Comparison of ENCODE assay signal across 10 cellular contexts in genomic region chr9:126375386-126375785, GRCh38. TPM values are rescaled to one million over a fixed set of nuclear protein-coding genes. Genes with fewer than 3 reads are reported as not detected.
DNase-seq lines count a peak whose midpoint lies in the region; ATAC-seq, FAIRE-seq and TF ChIP-seq lines count a peak whose summit lies in the region.
"Had no signal": no experiment of that assay in that cellular context is flagged by ENCODE, and none has a peak within 500 bp of the region (broad histone marks: within the 10 kb centered on the region; RNA-seq: fewer than 3 reads in every experiment).

No MANE protein-coding gene starts in this region.

- peak overlapping the region; percentile 34 for H3K4me3 Mint-ChIP-seq in activated naive CD8-positive, alpha-beta T cell
- no peak overlapping the region for H3K4me3 Mint-ChIP-seq in activated naive CD8-positive, alpha-beta T cell treated with anti-CD3 and anti-CD28 coated beads, Interleukin-2, amount 50 U/mL, for 24 hours

- POLR2A ChIA-PET in HepG2 (lab: Yijun Ruan, JAX) = interaction anchor here (2.1 to 7.7 kb wide), 4 partner anchors 11 to 49 kb away, joined by 5 to 101 read pairs (median 28); partner anchors contain the start of gene MVB12B

- in situ Hi-C loops in HepG2 (cut with HindIII; ENCODE audit: extremely low pct_ligation_motif_present, low pct_unique_long_range_greater_than_20kb) = no loop called here

- H3K79me2 ChIP-seq in HepG2 (ENCODE audit: insufficient read depth, low read length) = peaks cover 32% of the 10 kb centered on the region

- no peaks in the 10 kb centered on the region for H4K20me1 ChIP-seq in HepG2 (ENCODE audit: insufficient read depth, low read length)

- peaks cover 97% of the 10 kb centered on the region for H3K4me1 ChIP-seq in HepG2 (ENCODE audit: insufficient read depth, low read length)
- H3K4me1 ChIP-seq in upper lobe of right lung = peaks cover 44% of the 10 kb centered on the region

- no peaks in the 10 kb centered on the region for H3K9me3 ChIP-seq in HepG2 (ENCODE audit: low read length)
- no peaks in the 10 kb centered on the region for H3K9me3 ChIP-seq in upper lobe of right lung

- H3K36me3 Mint-ChIP-seq in activated naive CD8-positive, alpha-beta T cell = no peaks in the 10 kb centered on the region
- peaks cover 3% of the 10 kb centered on the region for H3K36me3 Mint-ChIP-seq in activated naive CD8-positive, alpha-beta T cell treated with anti-CD3 and anti-CD28 coated beads, Interleukin-2, amount 50 U/mL, for 24 hours (ENCODE audit: low read depth)

- H3K4me2 ChIP-seq in HepG2 (ENCODE audit: low read depth, low read length) = peak overlapping the region; percentile 84

- H2AFZ ChIP-seq in HepG2 (ENCODE audit: low read length) = no peak overlapping the region

- TF ChIP-seq RAD21 in HepG2 (CRISPR knock-in tag; IDR thresholded peaks at IDR 0.05) = no peak

- TF ChIP-seq POLR2A in HepG2 (IDR thresholded peaks at IDR 0.05; ENCODE audit: insufficient read depth in 1 of 2, low read depth in 2 of 2, low read length in 2 of 2) = no peak

- DNase-seq in activated naive CD8-positive, alpha-beta T cell treated with anti-CD3 and anti-CD28 coated beads, Interleukin-2, amount 50 U/mL, for 24 hours = no peak
- DNase-seq in HepG2 (ENCODE audit: low spot score) (peak; percentile 20), upper lobe of right lung (no peak), HuH-7 (ENCODE audit: low spot score) (no peak)
- DNase-seq: activated CD8-positive, alpha-beta memory T cell treated with anti-CD3 and anti-CD28 coated beads, Interleukin-2, amount 50 U/mL, for 48 hours; NCI-H1694 had no signal

- no peak overlapping the region for H3K27ac Mint-ChIP-seq in activated naive CD8-positive, alpha-beta T cell
- H3K27ac Mint-ChIP-seq in activated naive CD8-positive, alpha-beta T cell treated with anti-CD3 and anti-CD28 coated beads, Interleukin-2, amount 50 U/mL, for 24 hours = no peak overlapping the region

- CTCF ChIA-PET in HepG2 (lab: Yijun Ruan, JAX; ENCODE audit: low intra/inter-chr PET ratio, low total read pairs) = no interaction called here

- TF ChIP-seq EP300 in HepG2 (IDR thresholded peaks at IDR 0.05; ENCODE audit: low read depth in 2 of 2, low read length in 2 of 2) (no peak), HepG2 (CRISPR knock-in tag; IDR thresholded peaks at IDR 0.05; ENCODE audit: borderline replicate concordance) (no peak)

- peaks cover 33% of the 10 kb centered on the region for H3K4me1 Mint-ChIP-seq in activated naive CD8-positive, alpha-beta T cell (ENCODE audit: low read depth)
- peaks cover 19% of the 10 kb centered on the region for H3K4me1 Mint-ChIP-seq in activated naive CD8-positive, alpha-beta T cell treated with anti-CD3 and anti-CD28 coated beads, Interleukin-2, amount 50 U/mL, for 24 hours

- TF ChIP-seq CTCF in HepG2 (CRISPR knock-in tag; IDR thresholded peaks at IDR 0.05) = no peak
- no peak for TF ChIP-seq CTCF in upper lobe of right lung (IDR thresholded peaks at IDR 0.05)

- WGBS in HepG2 (ENCODE audit: low lambda C conversion rate) = 8% methylated on average over 7 of the region's 7 CpGs

- ATAC-seq in activated naive CD8-positive, alpha-beta T cell treated with anti-CD3 and anti-CD28 coated beads, Interleukin-2, amount 50 U/mL, for 24 hours = no peak
- no peak for ATAC-seq in HepG2
- ATAC-seq in upper lobe of right lung = peak; percentile 57
- no peak for ATAC-seq in HG02763 (IDR thresholded peaks at IDR 0.05; ENCODE audit: unreplicated experiment)
- ATAC-seq in HG03108 (IDR thresholded peaks at IDR 0.05; ENCODE audit: unreplicated experiment) = no peak

- peak overlapping the region; percentile 81 for H3K27ac ChIP-seq in angular gyrus (ENCODE audit: low read depth, low read length)
- peak overlapping the region; percentile 86 for H3K27ac ChIP-seq in HepG2 (ENCODE audit: extremely low read length, insufficient read depth, low read length)
- H3K27ac ChIP-seq in upper lobe of right lung = peak overlapping the region; percentile 67

- no peak for FAIRE-seq in HepG2 (lab: Jason Lieb, UNC)

- peak overlapping the region; percentile 64 for H3K9ac ChIP-seq in HepG2 (ENCODE audit: insufficient read depth, low read depth, low read length)

- H3K4me3 ChIP-seq in HepG2 (replicated peaks in 1 of 3; ENCODE audit: insufficient read depth in 1 of 3, low read depth in 2 of 3, low read length in 3 of 3) = peak overlapping the region; percentile 39 to 65 (median 46)
- no peak overlapping the region for H3K4me3 ChIP-seq in upper lobe of right lung

- no TSS peak for BruUV-seq in HepG2 (replicated peaks; lab: Mats Ljungman, UMichigan)

- intact Hi-C loops in HepG2 (cut with micrococcal nuclease; ENCODE audit: unreplicated experiment) = no loop called here
- intact Hi-C loops in upper lobe of right lung (cut with DNase I) = no loop called here

- H3K27me3 Mint-ChIP-seq in activated naive CD8-positive, alpha-beta T cell = no peaks in the 10 kb centered on the region
- no peaks in the 10 kb centered on the region for H3K27me3 Mint-ChIP-seq in activated naive CD8-positive, alpha-beta T cell treated with anti-CD3 and anti-CD28 coated beads, Interleukin-2, amount 50 U/mL, for 24 hours

- H3K36me3 ChIP-seq in HepG2 (replicated peaks in 1 of 2; ENCODE audit: control insufficient read depth in 1 of 2, insufficient read depth in 2 of 2, low read length in 2 of 2) (no peaks in the 10 kb centered on the region; a peak in 1 of 5 replicates), upper lobe of right lung (no peaks in the 10 kb centered on the region)

- H3K27me3 ChIP-seq in HepG2 (ENCODE audit: control insufficient read depth in 1 of 2, insufficient read depth in 2 of 2, low read length in 2 of 2) (no peaks in the 10 kb centered on the region), upper lobe of right lung (no peaks in the 10 kb centered on the region)

- H3K9me3 Mint-ChIP-seq in activated naive CD8-positive, alpha-beta T cell (ENCODE audit: low read depth) = no peaks in the 10 kb centered on the region
- H3K9me3 Mint-ChIP-seq in activated naive CD8-positive, alpha-beta T cell treated with anti-CD3 and anti-CD28 coated beads, Interleukin-2, amount 50 U/mL, for 24 hours = no peaks in the 10 kb centered on the region

TF ChIP-seq in HepG2, 621 proteins besides CTCF, POLR2A, EP300 and RAD21 (continues in another document):
- TF ChIP-seq MTA3 (CRISPR knock-in tag; IDR thresholded peaks at IDR 0.05) (no peak), ZNF12 (CRISPR knock-in tag; IDR thresholded peaks at IDR 0.05) (0 out of 2 replicates have a peak, but pooled peaks have one; percentile 19), ZNF567 (CRISPR knock-in tag; IDR thresholded peaks at IDR 0.05; ENCODE audit: borderline replicate concordance) (no peak), ZNF124 (CRISPR knock-in tag; IDR thresholded peaks at IDR 0.05) (no peak), ONECUT2 (CRISPR knock-in tag; IDR thresholded peaks at IDR 0.05) (peak; percentile 69; the same call in 1 of the 2 replicates), GATAD2A (CRISPR knock-in tag; IDR thresholded peaks at IDR 0.05) (peak; percentile 31; the same call in 1 of the 2 replicates), SALL1 (CRISPR knock-in tag; IDR thresholded peaks at IDR 0.05) (0 out of 2 replicates have a peak, but pooled peaks have one; percentile 23)
- TF ChIP-seq, protein P1, sequence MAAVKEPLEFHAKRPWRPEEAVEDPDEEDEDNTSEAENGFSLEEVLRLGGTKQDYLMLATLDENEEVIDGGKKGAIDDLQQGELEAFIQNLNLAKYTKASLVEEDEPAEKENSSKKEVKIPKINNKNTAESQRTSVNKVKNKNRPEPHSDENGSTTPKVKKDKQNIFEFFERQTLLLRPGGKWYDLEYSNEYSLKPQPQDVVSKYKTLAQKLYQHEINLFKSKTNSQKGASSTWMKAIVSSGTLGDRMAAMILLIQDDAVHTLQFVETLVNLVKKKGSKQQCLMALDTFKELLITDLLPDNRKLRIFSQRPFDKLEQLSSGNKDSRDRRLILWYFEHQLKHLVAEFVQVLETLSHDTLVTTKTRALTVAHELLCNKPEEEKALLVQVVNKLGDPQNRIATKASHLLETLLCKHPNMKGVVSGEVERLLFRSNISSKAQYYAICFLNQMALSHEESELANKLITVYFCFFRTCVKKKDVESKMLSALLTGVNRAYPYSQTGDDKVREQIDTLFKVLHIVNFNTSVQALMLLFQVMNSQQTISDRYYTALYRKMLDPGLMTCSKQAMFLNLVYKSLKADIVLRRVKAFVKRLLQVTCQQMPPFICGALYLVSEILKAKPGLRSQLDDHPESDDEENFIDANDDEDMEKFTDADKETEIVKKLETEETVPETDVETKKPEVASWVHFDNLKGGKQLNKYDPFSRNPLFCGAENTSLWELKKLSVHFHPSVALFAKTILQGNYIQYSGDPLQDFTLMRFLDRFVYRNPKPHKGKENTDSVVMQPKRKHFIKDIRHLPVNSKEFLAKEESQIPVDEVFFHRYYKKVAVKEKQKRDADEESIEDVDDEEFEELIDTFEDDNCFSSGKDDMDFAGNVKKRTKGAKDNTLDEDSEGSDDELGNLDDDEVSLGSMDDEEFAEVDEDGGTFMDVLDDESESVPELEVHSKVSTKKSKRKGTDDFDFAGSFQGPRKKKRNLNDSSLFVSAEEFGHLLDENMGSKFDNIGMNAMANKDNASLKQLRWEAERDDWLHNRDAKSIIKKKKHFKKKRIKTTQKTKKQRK (IDR thresholded peaks at IDR 0.05; ENCODE audit: low read length) = no peak

RNA-seq across cellular contexts. Expression of gene MVB12B, which starts 48.8 kb away (rescaled TPM):
- 26.0 and 30.1 TPM in 2 replicates for total RNA-seq in HepG2 (2016; rRNA removed; fragmentation: Illumina TruSeq; extraction: Trizol)
- 52.4 and 56.2 TPM in 2 replicates for total RNA-seq in HepG2 (2016; cell fraction: cytosol; rRNA removed; fragmentation: Illumina TruSeq; extraction: Trizol; ENCODE audit: low read depth)
- total RNA-seq in HepG2 (2016; cell fraction: insoluble cytoplasmic fraction; rRNA removed; fragmentation: Illumina TruSeq; extraction: Trizol) = 22.0 and 29.4 TPM in 2 replicates
- total RNA-seq in HepG2 (2016; cell fraction: membrane; rRNA removed; fragmentation: Illumina TruSeq; extraction: Trizol) = 19.7 and 20.0 TPM in 2 replicates
- total RNA-seq in HepG2 (2016; cell fraction: nucleus; rRNA removed; fragmentation: Illumina TruSeq; extraction: Trizol) = 43.3 and 49.2 TPM in 2 replicates
- 10.7 and 12.1 TPM in 2 replicates for polyA plus RNA-seq in HepG2 (2011; rRNA removed)
- polyA plus RNA-seq in HepG2 (2011; cell fraction: cytosol; rRNA removed) = 9.2 and 11.3 TPM in 2 replicates
- polyA plus RNA-seq in HepG2 (2011; cell fraction: nucleus; rRNA removed) = 13.9 and 18.7 TPM in 2 replicates
- polyA plus RNA-seq in HepG2 (2012) = 10.0 and 10.4 TPM in 2 replicates
- polyA plus RNA-seq in HepG2 (2016; cell fraction: cytosol; fragmentation: Illumina TruSeq; extraction: Trizol; ENCODE audit: low read depth) = 2.4 and 3.2 TPM in 2 replicates
- 20.2 and 24.6 TPM in 2 replicates for polyA plus RNA-seq in HepG2 (2016; cell fraction: insoluble cytoplasmic fraction; fragmentation: Illumina TruSeq; extraction: Trizol; ENCODE audit: low read depth)
- polyA plus RNA-seq in HepG2 (2016; cell fraction: membrane; fragmentation: Illumina TruSeq; extraction: Trizol; ENCODE audit: low read depth) = 7.4 and 7.6 TPM in 2 replicates
- 22.4 and 30.0 TPM in 2 replicates for polyA plus RNA-seq in HepG2 (2016; cell fraction: nucleus; fragmentation: Illumina TruSeq; extraction: Trizol; ENCODE audit: insufficient read depth, low read depth)
- polyA minus RNA-seq in HepG2 (2011; rRNA and poly(A)+ RNA removed; ENCODE audit: low replicate concordance) = 1.4 and 38.6 TPM in 2 replicates
- 10.4 and 11.3 TPM in 2 replicates for polyA minus RNA-seq in HepG2 (2011; cell fraction: cytosol; rRNA and poly(A)+ RNA removed)
- 43.9 and 48.9 TPM in 2 replicates for polyA minus RNA-seq in HepG2 (2011; cell fraction: nucleus; rRNA and poly(A)+ RNA removed)
- total RNA-seq in upper lobe of right lung = 47.5 TPM
